20 cellular contexts compared by ENCODE assay signal in the genomic region with DNA sequence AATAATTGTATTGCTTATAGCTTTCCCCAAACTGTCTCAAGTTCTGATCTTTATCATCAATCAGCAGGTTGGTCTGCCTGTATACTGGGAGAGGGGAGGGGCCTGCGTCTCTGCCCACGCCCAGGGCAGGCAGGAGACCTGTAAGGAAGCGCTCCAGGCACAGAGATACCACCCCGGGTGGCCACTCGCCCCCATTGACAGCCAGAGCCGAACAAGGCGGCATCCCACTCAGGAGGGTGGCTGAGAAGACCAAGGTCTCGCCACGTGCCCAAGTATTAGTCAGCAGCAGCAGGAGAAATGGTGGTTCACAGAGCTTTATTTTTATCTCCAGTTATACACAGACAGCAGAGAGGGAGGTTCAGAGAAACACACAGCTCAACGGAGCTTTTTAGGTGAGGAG. TPM values are rescaled to one million over a fixed set of nuclear protein-coding genes. Genes with fewer than 3 reads are reported as not detected.
A peak's percentile ranks its signal among the peaks of the same experiment; 100 is the strongest.
DNase-seq lines count a peak whose midpoint lies in the region; ATAC-seq, FAIRE-seq and TF ChIP-seq lines count a peak whose summit lies in the region.
"Had no signal": no experiment of that assay in that cellular context is flagged by ENCODE, and none has a peak within 500 bp of the region (broad histone marks: within the 10 kb centered on the region; RNA-seq: fewer than 3 reads in every experiment).

No MANE protein-coding gene starts in this region.

- no peak overlapping the region for H3K9ac ChIP-seq in HepG2 (ENCODE audit: insufficient read depth, low read depth, low read length)

- in situ Hi-C loops in HepG2 (cut with HindIII; ENCODE audit: extremely low pct_ligation_motif_present, low pct_unique_long_range_greater_than_20kb): no loop called here

- CTCF ChIA-PET in HepG2 (lab: Yijun Ruan, JAX; ENCODE audit: low intra/inter-chr PET ratio, low total read pairs): no interaction called here

- H2AFZ ChIP-seq in HepG2 (ENCODE audit: low read length) (no peak overlapping the region), osteoblast (ENCODE audit: low read length) (no peak overlapping the region)
- H2AFZ ChIP-seq: PC-9 had no signal

- H3K27me3 ChIP-seq in right lobe of liver: no peaks in the 10 kb centered on the region
- H3K27me3 ChIP-seq in HepG2 (ENCODE audit: control insufficient read depth in 1 of 2, insufficient read depth in 2 of 2, low read length in 2 of 2): no peaks in the 10 kb centered on the region
- no peaks in the 10 kb centered on the region for H3K27me3 ChIP-seq in dorsolateral prefrontal cortex
- H3K27me3 ChIP-seq in osteoblast (ENCODE audit: insufficient read depth, low read length): peaks cover 4% of the 10 kb centered on the region

- ATAC-seq in right lobe of liver (no peak), HepG2 (no peak), GM21390 (IDR thresholded peaks at IDR 0.05; ENCODE audit: unreplicated experiment) (no peak)

- 57% methylated on average over 7 of the region's 10 CpGs for WGBS in right lobe of liver (ENCODE audit: insufficient coverage, low coverage, low lambda C conversion rate, missing lambda C conversion rate)
- 68% methylated on average over 10 of the region's 10 CpGs for WGBS in HepG2 (ENCODE audit: low lambda C conversion rate)

- TF ChIP-seq CTCF in right lobe of liver (IDR thresholded peaks at IDR 0.05): no peak
- no peak for TF ChIP-seq CTCF in HepG2 (CRISPR knock-in tag; IDR thresholded peaks at IDR 0.05)
- TF ChIP-seq CTCF in dorsolateral prefrontal cortex (IDR thresholded peaks at IDR 0.05 in 54 of 56, conservative IDR thresholded peaks at IDR 0.05 in 2 of 56; ENCODE audit: low read depth in 1 of 56, partially characterized antibody in 56 of 56): no peak
- TF ChIP-seq CTCF in osteoblast (IDR thresholded peaks at IDR 0.05; ENCODE audit: extremely low read depth, low read depth, low read length): no peak

- H3K79me2 ChIP-seq in HepG2 (ENCODE audit: insufficient read depth, low read length): peaks cover 3% of the 10 kb centered on the region
- H3K79me2 ChIP-seq in osteoblast (ENCODE audit: insufficient read depth, low read length): no peaks in the 10 kb centered on the region

- TF ChIP-seq EP300 in HepG2 (IDR thresholded peaks at IDR 0.05; ENCODE audit: low read depth in 2 of 2, low read length in 2 of 2): no peak
- no peak for TF ChIP-seq EP300 in HepG2 (CRISPR knock-in tag; IDR thresholded peaks at IDR 0.05; ENCODE audit: borderline replicate concordance)

- intact Hi-C loops in right lobe of liver (cut with DNase I): no loop called here
- intact Hi-C loops in HepG2 (cut with micrococcal nuclease; ENCODE audit: unreplicated experiment): no loop called here
- intact Hi-C loops in dorsolateral prefrontal cortex (cut with DNase I): loop anchor here in 1 of 2 donors (5.0 kb wide), 1 partner anchor 58 kb away; no protein-coding TSS in a partner anchor

- H3K4me3 ChIP-seq in right lobe of liver: no peak overlapping the region
- H3K4me3 ChIP-seq in HepG2 (replicated peaks in 1 of 3; ENCODE audit: insufficient read depth in 1 of 3, low read depth in 2 of 3, low read length in 3 of 3): no peak overlapping the region
- H3K4me3 ChIP-seq in dorsolateral prefrontal cortex: no peak overlapping the region
- no peak overlapping the region for H3K4me3 ChIP-seq in osteoblast (ENCODE audit: insufficient read depth, low read length)
- H3K4me3 ChIP-seq: PC-9 had no signal

- DNase-seq in right lobe of liver: peak in 2 of 3 donors; percentile 23 to 27
- DNase-seq in HepG2 (ENCODE audit: low spot score): no peak
- peak in 6 of 10 donors; percentile 28 to 76 (median 56) for DNase-seq in dorsolateral prefrontal cortex
- peak; percentile 67 for DNase-seq in osteoblast (ENCODE audit: insufficient read length, low spot score, missing footprints)
- no peak for DNase-seq in GM12891 (ENCODE audit: insufficient read length, low spot score)
- DNase-seq in NCI-H128 (lab: John Stamatoyannopoulos, UW; ENCODE audit: unreplicated experiment): no peak
- DNase-seq: AML-193; CD4-positive, alpha-beta T cell; DMS79 treated with DMSO at 0.1 percent for 48 hours; Karpas-422; MM.1S; NCI-H1105; NCI-H187 treated with DMSO at 0.1 percent for 48 hours; NCI-H446 treated with DMSO at 0.1 percent for 48 hours; NCI-H748 treated with DMSO at 0.1 percent for 48 hours; PC-9 had no signal

- FAIRE-seq in HepG2 (lab: Jason Lieb, UNC) (no peak), GM12891 (lab: Jason Lieb, UNC) (no peak)
- FAIRE-seq: D721Med, G401.6, H1 had no signal

- POLR2A ChIA-PET in HepG2 (lab: Yijun Ruan, JAX): no interaction called here

- no peaks in the 10 kb centered on the region for H3K36me3 ChIP-seq in right lobe of liver
- no peaks in the 10 kb centered on the region for H3K36me3 ChIP-seq in HepG2 (replicated peaks in 1 of 2; ENCODE audit: control insufficient read depth in 1 of 2, insufficient read depth in 2 of 2, low read length in 2 of 2)
- H3K36me3 ChIP-seq in osteoblast (ENCODE audit: insufficient read depth, low read length): no peaks in the 10 kb centered on the region

- no peak overlapping the region for H3K4me2 ChIP-seq in HepG2 (ENCODE audit: low read depth, low read length)
- no peak overlapping the region for H3K4me2 ChIP-seq in osteoblast (ENCODE audit: insufficient read depth, low read length)
- H3K4me2 ChIP-seq: PC-9 had no signal

- TF ChIP-seq POLR2A in right lobe of liver (IDR thresholded peaks at IDR 0.05): no peak
- TF ChIP-seq POLR2A in HepG2 (IDR thresholded peaks at IDR 0.05; ENCODE audit: insufficient read depth in 1 of 2, low read depth in 2 of 2, low read length in 2 of 2): no peak
- TF ChIP-seq POLR2A in GM12891 (IDR thresholded peaks at IDR 0.05; ENCODE audit: low read depth, low read length): no peak

- no peaks in the 10 kb centered on the region for H3K4me1 ChIP-seq in right lobe of liver
- no peaks in the 10 kb centered on the region for H3K4me1 ChIP-seq in HepG2 (ENCODE audit: insufficient read depth, low read length)
- no peaks in the 10 kb centered on the region for H3K4me1 ChIP-seq in osteoblast (ENCODE audit: insufficient read depth, low read length)

- no peak for TF ChIP-seq RAD21 in HepG2 (CRISPR knock-in tag; IDR thresholded peaks at IDR 0.05)

- H3K9me3 ChIP-seq in right lobe of liver: no peaks in the 10 kb centered on the region
- no peaks in the 10 kb centered on the region for H3K9me3 ChIP-seq in HepG2 (ENCODE audit: low read length)
- H3K9me3 ChIP-seq in osteoblast (ENCODE audit: low read depth, low read length): no peaks in the 10 kb centered on the region

- no peaks in the 10 kb centered on the region for H4K20me1 ChIP-seq in HepG2 (ENCODE audit: insufficient read depth, low read length)
- peaks cover 16% of the 10 kb centered on the region for H4K20me1 ChIP-seq in osteoblast (ENCODE audit: insufficient read depth, low read length)

- H3K27ac ChIP-seq in right lobe of liver (no peak overlapping the region), HepG2 (ENCODE audit: extremely low read length, insufficient read depth, low read length) (no peak overlapping the region), dorsolateral prefrontal cortex (peak overlapping the region in 45 of 59 donors; percentile 7 to 88 (median 62)), osteoblast (ENCODE audit: low read depth, low read length) (no peak overlapping the region)
- H3K27ac ChIP-seq: PC-9 had no signal

- no TSS peak for BruUV-seq in HepG2 (replicated peaks; lab: Mats Ljungman, UMichigan)

RNA-seq across cellular contexts. Expression of gene STK32C, which starts 7.2 kb away (rescaled TPM):
- 1 to 10 TPM; 1.6 to 3.5 (median 2.1) TPM for total RNA-seq in right lobe of liver
- total RNA-seq in HepG2 (2016; rRNA removed; fragmentation: Illumina TruSeq; extraction: Trizol): 18.9 and 19.4 TPM in 2 replicates
- 6.4 and 9.0 TPM in 2 replicates for total RNA-seq in HepG2 (2016; cell fraction: cytosol; rRNA removed; fragmentation: Illumina TruSeq; extraction: Trizol; ENCODE audit: low read depth)
- total RNA-seq in HepG2 (2016; cell fraction: insoluble cytoplasmic fraction; rRNA removed; fragmentation: Illumina TruSeq; extraction: Trizol): 18.5 and 19.3 TPM in 2 replicates
- total RNA-seq in HepG2 (2016; cell fraction: membrane; rRNA removed; fragmentation: Illumina TruSeq; extraction: Trizol): 13.9 and 14.9 TPM in 2 replicates
- total RNA-seq in HepG2 (2016; cell fraction: nucleus; rRNA removed; fragmentation: Illumina TruSeq; extraction: Trizol): 8.4 and 10.8 TPM in 2 replicates
- 9.9 and 10.9 TPM in 2 replicates for polyA plus RNA-seq in HepG2 (2011; rRNA removed)
- 7.4 and 11.6 TPM in 2 replicates for polyA plus RNA-seq in HepG2 (2011; cell fraction: cytosol; rRNA removed)
- polyA plus RNA-seq in HepG2 (2011; cell fraction: nucleus; rRNA removed): 13.7 and 17.7 TPM in 2 replicates
- 12.0 and 12.5 TPM in 2 replicates for polyA plus RNA-seq in HepG2 (2012)
- 9.3 and 10.8 TPM in 2 replicates for polyA plus RNA-seq in HepG2 (2016; cell fraction: cytosol; fragmentation: Illumina TruSeq; extraction: Trizol; ENCODE audit: low read depth)
- 19.9 and 20.6 TPM in 2 replicates for polyA plus RNA-seq in HepG2 (2016; cell fraction: insoluble cytoplasmic fraction; fragmentation: Illumina TruSeq; extraction: Trizol; ENCODE audit: low read depth)
- 11.2 and 12.1 TPM in 2 replicates for polyA plus RNA-seq in HepG2 (2016; cell fraction: membrane; fragmentation: Illumina TruSeq; extraction: Trizol; ENCODE audit: low read depth)
- polyA plus RNA-seq in HepG2 (2016; cell fraction: nucleus; fragmentation: Illumina TruSeq; extraction: Trizol; ENCODE audit: insufficient read depth, low read depth): 19.7 and 20.0 TPM in 2 replicates
- 10.2 and 30.6 TPM in 2 replicates for polyA minus RNA-seq in HepG2 (2011; rRNA and poly(A)+ RNA removed; ENCODE audit: low replicate concordance)
- polyA minus RNA-seq in HepG2 (2011; cell fraction: cytosol; rRNA and poly(A)+ RNA removed): 4.4 and 5.4 TPM in 2 replicates
- polyA minus RNA-seq in HepG2 (2011; cell fraction: nucleus; rRNA and poly(A)+ RNA removed): 6.1 and 7.1 TPM in 2 replicates
- 10 to 100 TPM; 30.1 to 78.4 (median 57.0) TPM for total RNA-seq in dorsolateral prefrontal cortex
- 12.7 and 14.5 TPM in 2 replicates for total RNA-seq in osteoblast
- 16.2 TPM for polyA plus RNA-seq in GM12891 (2012; ENCODE audit: low read depth, missing spikeins)

RNA-seq across cellular contexts. Expression of gene LRRC27, which starts 31.4 kb away (rescaled TPM):
- 1 to 10 TPM; 2.2 to 5.4 (median 3.2) TPM for total RNA-seq in right lobe of liver
- total RNA-seq in HepG2 (2016; rRNA removed; fragmentation: Illumina TruSeq; extraction: Trizol): 3.9 and 4.6 TPM in 2 replicates
- 2.1 and 2.2 TPM in 2 replicates for total RNA-seq in HepG2 (2016; cell fraction: cytosol; rRNA removed; fragmentation: Illumina TruSeq; extraction: Trizol; ENCODE audit: low read depth)
- 3.2 and 4.3 TPM in 2 replicates for total RNA-seq in HepG2 (2016; cell fraction: insoluble cytoplasmic fraction; rRNA removed; fragmentation: Illumina TruSeq; extraction: Trizol)
- 2.1 and 2.5 TPM in 2 replicates for total RNA-seq in HepG2 (2016; cell fraction: membrane; rRNA removed; fragmentation: Illumina TruSeq; extraction: Trizol)
- total RNA-seq in HepG2 (2016; cell fraction: nucleus; rRNA removed; fragmentation: Illumina TruSeq; extraction: Trizol): 5.9 and 7.5 TPM in 2 replicates
- polyA plus RNA-seq in HepG2 (2011; rRNA removed): 4.2 and 4.3 TPM in 2 replicates
- 1.8 and 1.9 TPM in 2 replicates for polyA plus RNA-seq in HepG2 (2011; cell fraction: cytosol; rRNA removed)
- polyA plus RNA-seq in HepG2 (2011; cell fraction: nucleus; rRNA removed): 14.3 and 14.5 TPM in 2 replicates
- 3.2 and 3.6 TPM in 2 replicates for polyA plus RNA-seq in HepG2 (2012)
- polyA plus RNA-seq in HepG2 (2016; cell fraction: cytosol; fragmentation: Illumina TruSeq; extraction: Trizol; ENCODE audit: low read depth): 0.82 and 0.88 TPM in 2 replicates
- polyA plus RNA-seq in HepG2 (2016; cell fraction: insoluble cytoplasmic fraction; fragmentation: Illumina TruSeq; extraction: Trizol; ENCODE audit: low read depth): 3.6 and 4.7 TPM in 2 replicates
- polyA plus RNA-seq in HepG2 (2016; cell fraction: membrane; fragmentation: Illumina TruSeq; extraction: Trizol; ENCODE audit: low read depth): 2.6 and 2.7 TPM in 2 replicates
- polyA plus RNA-seq in HepG2 (2016; cell fraction: nucleus; fragmentation: Illumina TruSeq; extraction: Trizol; ENCODE audit: insufficient read depth, low read depth): 11.7 and 14.6 TPM in 2 replicates
- polyA minus RNA-seq in HepG2 (2011; rRNA and poly(A)+ RNA removed; ENCODE audit: low replicate concordance): 2.7 and 3.0 TPM in 2 replicates
- polyA minus RNA-seq in HepG2 (2011; cell fraction: cytosol; rRNA and poly(A)+ RNA removed): 0.88 and 1.4 TPM in 2 replicates
- 11.1 and 12.3 TPM in 2 replicates for polyA minus RNA-seq in HepG2 (2011; cell fraction: nucleus; rRNA and poly(A)+ RNA removed)
- 10 to 100 TPM; 14.0 to 36.4 (median 25.3) TPM for total RNA-seq in dorsolateral prefrontal cortex
- total RNA-seq in osteoblast: 11.2 and 13.4 TPM in 2 replicates
- 6.0 TPM for polyA plus RNA-seq in GM12891 (2012; ENCODE audit: low read depth, missing spikeins)

Comparison
In these comparisons a context has a peak if more than half of its experiments do, and no peak if none do; other contexts are left out.
1. DNase-seq: peak in right lobe of liver (2 of 3), dorsolateral prefrontal cortex (6 of 10) and osteoblast (single experiment); none in HepG2 (single experiment), GM12891 (single experiment) and NCI-H128 (single experiment).
2. H3K27ac ChIP-seq: peak in dorsolateral prefrontal cortex (45 of 59); none in right lobe of liver (0 of 3), HepG2 (single experiment) and osteoblast (single experiment).